In genomic region chr2:39571197-39571731, GRCh38 we compare ENCODE assay signal across 16 cellular contexts.
DNase-seq lines count a peak whose midpoint lies in the region; ATAC-seq, FAIRE-seq and TF ChIP-seq lines count a peak whose summit lies in the region.
"Had no signal": no experiment of that assay in that cellular context is flagged by ENCODE, and none has a peak within 500 bp of the region (broad histone marks: within the 10 kb centered on the region; RNA-seq: fewer than 3 reads in every experiment).

No MANE protein-coding gene starts in this region.

- 72 to 75% methylated on average over 5 of the region's 5 CpGs for WGBS in GM23248 (ENCODE audit: low coverage in 1 of 2, low lambda C conversion rate in 2 of 2, missing lambda C conversion rate in 2 of 2), 2 experiments

- peaks cover 10% of the 10 kb centered on the region; the same call in 1 of the 2 replicates for H3F3A ChIP-seq in GM23248 (ENCODE audit: insufficient read depth)

- no peaks in the 10 kb centered on the region for H3K9me2 ChIP-seq in GM23248 (ENCODE audit: insufficient read depth)

- ATAC-seq in left cardiac atrium (peak; percentile 64 to 80), HG03460 (IDR thresholded peaks at IDR 0.05; ENCODE audit: unreplicated experiment) (no peak)
- ATAC-seq: GM23338, T-helper 17 cell had no signal

- H4K20me1 ChIP-seq in GM23248 (ENCODE audit: insufficient read depth) (no peaks in the 10 kb centered on the region), astrocyte (ENCODE audit: insufficient read depth, low read length) (no peaks in the 10 kb centered on the region)

- H3K27ac Mint-ChIP-seq in astrocyte (ENCODE audit: unreplicated experiment) (peak overlapping the region; percentile 36), endothelial cell (ENCODE audit: unreplicated experiment) (no peak overlapping the region)
- H3K27ac Mint-ChIP-seq: B cell, GM23338, memory B cell, T-helper 17 cell had no signal

- DNase-seq in GM23248 (peak; percentile 16), astrocyte (ENCODE audit: low read depth) (peak; percentile 69), left cardiac atrium (no peak), renal cortical epithelial cell (ENCODE audit: low read depth) (peak; percentile 40), NAMALWA (ENCODE audit: low spot score) (no peak), DMS79 treated with DMSO at 0.1 percent for 48 hours (lab: John Stamatoyannopoulos, UW) (no peak), endothelial cell (ENCODE audit: low spot score) (no peak)
- DNase-seq: DMS53, MM.1S, occipital lobe, T-helper 17 cell had no signal

- H3K27me3 Mint-ChIP-seq in astrocyte (ENCODE audit: low read depth, unreplicated experiment) (no peaks in the 10 kb centered on the region), endothelial cell (ENCODE audit: unreplicated experiment) (peaks cover 2% of the 10 kb centered on the region)
- H3K27me3 Mint-ChIP-seq: memory B cell, T-helper 17 cell had no signal

- H3K4me2 ChIP-seq in GM23248 (ENCODE audit: unreplicated experiment) = no peak overlapping the region
- H3K4me2 ChIP-seq in astrocyte (ENCODE audit: low read length) = peak overlapping the region; percentile 42
- H3K4me2 ChIP-seq: GM23338 had no signal

- no peak for FAIRE-seq in astrocyte (lab: Jason Lieb, UNC)

- peaks cover 19% of the 10 kb centered on the region for H3K4me1 ChIP-seq in GM23248 (ENCODE audit: insufficient read depth)
- peaks cover 27% of the 10 kb centered on the region for H3K4me1 ChIP-seq in astrocyte (ENCODE audit: insufficient read depth, low read length)

- H3K4me1 Mint-ChIP-seq in astrocyte (ENCODE audit: low read depth, unreplicated experiment) = peaks cover 33% of the 10 kb centered on the region
- peaks cover 16% of the 10 kb centered on the region for H3K4me1 Mint-ChIP-seq in endothelial cell (ENCODE audit: unreplicated experiment)
- H3K4me1 Mint-ChIP-seq: B cell, memory B cell, T-helper 17 cell had no signal

- no peaks in the 10 kb centered on the region for H3K36me3 ChIP-seq in GM23248 (ENCODE audit: low read depth)
- H3K36me3 ChIP-seq in astrocyte (ENCODE audit: insufficient read depth, low read length) = no peaks in the 10 kb centered on the region

- no peak overlapping the region for H3K27ac ChIP-seq in GM23248
- H3K27ac ChIP-seq in astrocyte (ENCODE audit: low read depth, low read length) = no peak overlapping the region
- H3K27ac ChIP-seq: epithelial cell of prostate had no signal

- in situ Hi-C loops in GM23248 (cut with MboI) = no loop called here

- H3K4me3 Mint-ChIP-seq in astrocyte (ENCODE audit: unreplicated experiment) (no peak overlapping the region), endothelial cell (ENCODE audit: unreplicated experiment) (no peak overlapping the region)
- H3K4me3 Mint-ChIP-seq: B cell, GM23338, memory B cell, T-helper 17 cell had no signal

- H2AFZ ChIP-seq in GM23248 = no peak overlapping the region
- no peak overlapping the region for H2AFZ ChIP-seq in astrocyte (ENCODE audit: low read depth, low read length)

- H3K4me3 ChIP-seq in GM23248 (no peak overlapping the region), astrocyte (ENCODE audit: insufficient read depth, low read depth, low read length) (no peak overlapping the region)
- H3K4me3 ChIP-seq: GM23338 had no signal

- H3K9ac ChIP-seq in GM23248 (no peak overlapping the region), astrocyte (ENCODE audit: low read length) (no peak overlapping the region)

- H3K9me3 ChIP-seq in GM23248 (ENCODE audit: low read depth) (no peaks in the 10 kb centered on the region), astrocyte (ENCODE audit: insufficient read depth, low read depth, low read length) (no peaks in the 10 kb centered on the region)

- no peak for TF ChIP-seq CTCF in astrocyte (IDR thresholded peaks at IDR 0.05; ENCODE audit: insufficient read depth, low read depth, low read length)
- TF ChIP-seq CTCF in endothelial cell (IDR thresholded peaks at IDR 0.05; ENCODE audit: unreplicated experiment) = no peak

- H3K9me3 Mint-ChIP-seq in astrocyte (ENCODE audit: unreplicated experiment) = no peaks in the 10 kb centered on the region
- H3K9me3 Mint-ChIP-seq in endothelial cell (ENCODE audit: unreplicated experiment) = no peaks in the 10 kb centered on the region

- H3K79me2 ChIP-seq in GM23248 (ENCODE audit: insufficient read depth) (no peaks in the 10 kb centered on the region), astrocyte (ENCODE audit: insufficient read depth, low read length) (no peaks in the 10 kb centered on the region)

- intact Hi-C loops in left cardiac atrium (cut with DNase I) = no loop called here

- H3K27me3 ChIP-seq in GM23248 (replicated peaks; ENCODE audit: insufficient read depth) = no peaks in the 10 kb centered on the region
- no peaks in the 10 kb centered on the region for H3K27me3 ChIP-seq in astrocyte (ENCODE audit: insufficient read depth, low read length)

- H3K36me3 Mint-ChIP-seq in astrocyte (ENCODE audit: low read depth, unreplicated experiment) (no peaks in the 10 kb centered on the region), endothelial cell (ENCODE audit: low read depth, unreplicated experiment) (no peaks in the 10 kb centered on the region)
- H3K36me3 Mint-ChIP-seq: memory B cell had no signal

Comparison
In these comparisons a context has a peak if more than half of its experiments do, and no peak if none do; other contexts are left out.
1. DNase-seq: peak in GM23248 (single experiment), astrocyte (single experiment) and renal cortical epithelial cell (single experiment); none in left cardiac atrium (single experiment), NAMALWA (single experiment), DMS79 treated with DMSO at 0.1 percent for 48 hours (single experiment) and endothelial cell (single experiment).